ENCODE assay signal across 21 cellular contexts in the genomic region with DNA sequence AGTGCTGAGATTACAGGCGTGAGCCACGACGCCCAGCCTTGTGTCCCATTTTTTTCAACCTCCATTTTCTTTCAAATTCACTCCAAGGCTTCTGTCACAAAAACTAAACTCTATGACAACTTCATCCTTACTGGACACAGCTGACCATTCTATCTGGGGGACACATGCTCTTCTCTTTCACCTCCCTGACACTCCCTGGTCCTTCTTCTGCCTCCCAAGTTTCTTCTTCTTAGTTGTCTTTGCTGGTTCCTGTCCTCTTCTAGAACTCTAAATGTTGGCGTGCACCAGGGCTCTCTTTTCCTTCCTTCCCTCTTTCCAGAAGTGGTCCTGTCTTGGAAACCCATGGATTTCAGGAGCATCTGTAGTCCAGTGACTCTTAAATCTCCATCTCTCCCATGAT. TPM values are rescaled to one million over a fixed set of nuclear protein-coding genes. Genes with fewer than 3 reads are reported as not detected.
A peak's percentile ranks its signal among the peaks of the same experiment; 100 is the strongest.
DNase-seq lines count a peak whose midpoint lies in the region; ATAC-seq and TF ChIP-seq lines count a peak whose summit lies in the region.
"Had no signal": no experiment of that assay in that cellular context is flagged by ENCODE, and none has a peak within 500 bp of the region (broad histone marks: within the 10 kb centered on the region; RNA-seq: fewer than 3 reads in every experiment).

No MANE protein-coding gene starts in this region.

- H3K4me3 ChIP-seq in mucosa of rectum (ENCODE audit: low read length in 2 of 2) = no peak overlapping the region
- H3K4me3 ChIP-seq: GM23248, Peyer's patch had no signal

- no peak overlapping the region for H3K4me3 Mint-ChIP-seq in activated naive CD8-positive, alpha-beta T cell
- H3K4me3 Mint-ChIP-seq in activated naive CD8-positive, alpha-beta T cell treated with anti-CD3 and anti-CD28 coated beads, Interleukin-2, amount 50 U/mL, for 24 hours = no peak overlapping the region
- H3K4me3 Mint-ChIP-seq in activated naive CD8-positive, alpha-beta T cell treated with anti-CD3 and anti-CD28 coated beads, Interleukin-2, amount 10 ng/mL, durations not matched to agents 7 days and 5 days = no peak overlapping the region
- H3K4me3 Mint-ChIP-seq: H9, HFFc6, IgD-negative memory B cell had no signal

- no peak for ATAC-seq in activated naive CD8-positive, alpha-beta T cell treated with anti-CD3 and anti-CD28 coated beads, Interleukin-2, amount 50 U/mL, for 24 hours
- ATAC-seq in activated naive CD8-positive, alpha-beta T cell treated with anti-CD3 and anti-CD28 coated beads, Interleukin-2, amount 10 ng/mL, durations not matched to agents 7 days and 5 days (ENCODE audit: low read depth) = no peak
- no peak for ATAC-seq in foreskin keratinocyte

- no peak for DNase-seq in activated naive CD8-positive, alpha-beta T cell treated with anti-CD3 and anti-CD28 coated beads, Interleukin-2, amount 50 U/mL, for 24 hours
- no peak for DNase-seq in activated naive CD8-positive, alpha-beta T cell treated with anti-CD3 and anti-CD28 coated beads, Interleukin-2, amount 10 ng/mL, durations not matched to agents 7 days and 5 days
- no peak for DNase-seq in NOMO-1 treated with DMSO at 0.1 percent for 48 hours (lab: John Stamatoyannopoulos, UW; ENCODE audit: unreplicated experiment)
- DNase-seq in foreskin keratinocyte = no peak
- no peak for DNase-seq in occipital lobe (lab: John Stamatoyannopoulos, UW)
- DNase-seq: CD4-positive, CD25-positive, alpha-beta regulatory T cell; GM23248; H9; HFFc6; Karpas-422; MV-4-11; NCI-H1105 treated with DMSO at 0.1 percent for 48 hours; NCI-H2029 treated with DMSO at 0.1 percent for 48 hours; NCI-H345; NCI-H524; NCI-H774; NK-92 treated with Interleukin-12 subunit alpha and Interleukin-12 subunit beta, amount 100 ng/mL, for 24 hours; Peyer's patch had no signal

- H3K4me1 ChIP-seq in mucosa of rectum (ENCODE audit: control insufficient read depth in 2 of 2, insufficient read depth in 2 of 2, low read length in 2 of 2) (peaks cover 9 to 19% of the 10 kb centered on the region in 2 donors), foreskin keratinocyte (no peaks in the 10 kb centered on the region)

- peaks cover 5% of the 10 kb centered on the region for H3K9me3 Mint-ChIP-seq in activated naive CD8-positive, alpha-beta T cell (ENCODE audit: low read depth)
- peaks cover 8% of the 10 kb centered on the region for H3K9me3 Mint-ChIP-seq in activated naive CD8-positive, alpha-beta T cell treated with anti-CD3 and anti-CD28 coated beads, Interleukin-2, amount 50 U/mL, for 24 hours
- H3K9me3 Mint-ChIP-seq in activated naive CD8-positive, alpha-beta T cell treated with anti-CD3 and anti-CD28 coated beads, Interleukin-2, amount 10 ng/mL, durations not matched to agents 7 days and 5 days = peaks cover 16% of the 10 kb centered on the region
- H3K9me3 Mint-ChIP-seq: HFFc6 had no signal

- POLR2A ChIA-PET in activated naive CD8-positive, alpha-beta T cell treated with anti-CD3 and anti-CD28 coated beads, Interleukin-2, amount 10 ng/mL, durations not matched to agents 7 days and 5 days (lab: Charles Lee) = no interaction called here

- H3K27ac Mint-ChIP-seq in activated naive CD8-positive, alpha-beta T cell = peak overlapping the region; percentile 46
- H3K27ac Mint-ChIP-seq in activated naive CD8-positive, alpha-beta T cell treated with anti-CD3 and anti-CD28 coated beads, Interleukin-2, amount 50 U/mL, for 24 hours = no peak overlapping the region
- H3K27ac Mint-ChIP-seq in activated naive CD8-positive, alpha-beta T cell treated with anti-CD3 and anti-CD28 coated beads, Interleukin-2, amount 10 ng/mL, durations not matched to agents 7 days and 5 days = peak overlapping the region; percentile 9
- H3K27ac Mint-ChIP-seq: H9, HFFc6, IgD-negative memory B cell had no signal

- H3K27me3 Mint-ChIP-seq in activated naive CD8-positive, alpha-beta T cell = no peaks in the 10 kb centered on the region
- H3K27me3 Mint-ChIP-seq in activated naive CD8-positive, alpha-beta T cell treated with anti-CD3 and anti-CD28 coated beads, Interleukin-2, amount 50 U/mL, for 24 hours = no peaks in the 10 kb centered on the region
- H3K27me3 Mint-ChIP-seq in activated naive CD8-positive, alpha-beta T cell treated with anti-CD3 and anti-CD28 coated beads, Interleukin-2, amount 10 ng/mL, durations not matched to agents 7 days and 5 days = peaks cover 2% of the 10 kb centered on the region

- peaks cover 10% of the 10 kb centered on the region for H3K36me3 Mint-ChIP-seq in activated naive CD8-positive, alpha-beta T cell
- no peaks in the 10 kb centered on the region for H3K36me3 Mint-ChIP-seq in activated naive CD8-positive, alpha-beta T cell treated with anti-CD3 and anti-CD28 coated beads, Interleukin-2, amount 50 U/mL, for 24 hours (ENCODE audit: low read depth)
- peaks cover 14% of the 10 kb centered on the region for H3K36me3 Mint-ChIP-seq in activated naive CD8-positive, alpha-beta T cell treated with anti-CD3 and anti-CD28 coated beads, Interleukin-2, amount 10 ng/mL, durations not matched to agents 7 days and 5 days
- H3K36me3 Mint-ChIP-seq: CD4-positive, CD25-positive, alpha-beta regulatory T cell had no signal

- no peaks in the 10 kb centered on the region for H3K27me3 ChIP-seq in mucosa of rectum (ENCODE audit: control insufficient read depth in 2 of 2, insufficient read depth in 2 of 2, low read length in 2 of 2)
- peaks cover 3% of the 10 kb centered on the region for H3K27me3 ChIP-seq in foreskin keratinocyte
- H3K27me3 ChIP-seq: Peyer's patch had no signal

- H3K27ac ChIP-seq in mucosa of rectum (ENCODE audit: low read depth in 2 of 2, low read length in 2 of 2) (peak overlapping the region; percentile 91 to 93), foreskin keratinocyte (no peak overlapping the region)
- H3K27ac ChIP-seq: GM23248 had no signal

- no peak for TF ChIP-seq CTCF in foreskin keratinocyte (conservative IDR thresholded peaks at IDR 0.05)

- H3K4me1 Mint-ChIP-seq in activated naive CD8-positive, alpha-beta T cell (ENCODE audit: low read depth) = peaks cover 24% of the 10 kb centered on the region
- peaks cover 16% of the 10 kb centered on the region for H3K4me1 Mint-ChIP-seq in activated naive CD8-positive, alpha-beta T cell treated with anti-CD3 and anti-CD28 coated beads, Interleukin-2, amount 50 U/mL, for 24 hours
- peaks cover 15% of the 10 kb centered on the region for H3K4me1 Mint-ChIP-seq in activated naive CD8-positive, alpha-beta T cell treated with anti-CD3 and anti-CD28 coated beads, Interleukin-2, amount 10 ng/mL, durations not matched to agents 7 days and 5 days

- H3K9ac ChIP-seq in mucosa of rectum (ENCODE audit: low read depth in 1 of 2, low read length in 2 of 2) = no peak overlapping the region
- H3K9ac ChIP-seq: GM23248 had no signal

- no peaks in the 10 kb centered on the region for H3K9me3 ChIP-seq in mucosa of rectum (ENCODE audit: control insufficient read depth in 2 of 2, low read length in 2 of 2)
- H3K9me3 ChIP-seq: Peyer's patch had no signal

- H3K36me3 ChIP-seq in mucosa of rectum (ENCODE audit: control insufficient read depth in 2 of 2, insufficient read depth in 2 of 2, low read length in 2 of 2) = no peaks in the 10 kb centered on the region
- H3K36me3 ChIP-seq: Peyer's patch had no signal

RNA-seq across cellular contexts. Expression of gene LPIN2, which starts 40.1 kb away (rescaled TPM):
- 10 to 100 TPM; 91.0 to 93.9 TPM for total RNA-seq in activated naive CD8-positive, alpha-beta T cell treated with anti-CD3 and anti-CD28 coated beads, Interleukin-2, amount 10 ng/mL, durations not matched to agents 7 days and 5 days
- total RNA-seq in foreskin keratinocyte = 6.6 and 7.3 TPM in 2 replicates
- 1.5 and 1.6 TPM in 2 replicates for polyA plus RNA-seq in foreskin keratinocyte
- 39.9 TPM for total RNA-seq in occipital lobe
